Comparison of ENCODE assay signal across 1 cellular context in genomic region chr17:17020821-17021193, GRCh38.
TF ChIP-seq lines count a peak whose summit lies in the region.

No MANE protein-coding gene starts in this region.

TF ChIP-seq in IMR-90, 13 proteins besides CTCF, POLR2A, EP300 and RAD21:
- no peak for TF ChIP-seq CHD1 (IDR thresholded peaks at IDR 0.05; ENCODE audit: low read depth, low read length)
TF ChIP-seq in IMR-90: peak in this region for 0.
